In the genomic region with DNA sequence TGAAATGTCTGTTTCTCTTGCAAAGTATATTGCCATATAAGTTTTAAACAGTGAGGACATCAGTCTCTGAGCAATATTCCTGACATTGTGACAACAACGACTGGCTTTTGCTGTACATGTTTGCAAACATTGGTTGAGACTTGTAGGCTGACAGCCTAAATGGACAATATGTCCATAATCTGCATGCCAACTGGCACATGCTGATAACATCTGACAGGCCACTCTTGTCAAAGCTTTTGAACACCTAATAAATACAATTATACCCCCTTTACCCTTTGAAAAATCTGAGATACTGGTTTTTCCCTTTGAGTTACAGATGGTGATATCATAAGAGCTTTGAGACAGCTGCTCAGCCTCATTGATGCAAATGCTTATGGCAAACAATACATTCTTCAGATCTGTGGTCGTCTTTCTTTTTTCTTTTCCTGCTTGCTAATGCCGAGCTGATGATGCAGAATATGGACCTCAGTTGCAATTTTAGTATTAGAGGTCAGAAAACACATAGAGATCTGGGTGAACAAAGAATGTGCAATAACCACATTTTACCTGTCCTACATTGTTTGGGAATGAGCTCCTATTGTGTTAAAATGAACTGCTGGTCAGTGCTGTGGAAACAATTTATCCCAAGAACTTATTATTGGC, we compare ENCODE assay signal across 24 cellular contexts.
DNase-seq lines count a peak whose midpoint lies in the region; FAIRE-seq and TF ChIP-seq lines count a peak whose summit lies in the region.
"Had no signal": no experiment of that assay in that cellular context is flagged by ENCODE, and none has a peak within 500 bp of the region (broad histone marks: within the 10 kb centered on the region; RNA-seq: fewer than 3 reads in every experiment).

No MANE protein-coding gene starts in this region.

- no peak for FAIRE-seq in astrocyte (lab: Jason Lieb, UNC)

- no peaks in the 10 kb centered on the region for H3K36me3 Mint-ChIP-seq in astrocyte (ENCODE audit: low read depth, unreplicated experiment)
- H3K36me3 Mint-ChIP-seq: activated naive CD8-positive, alpha-beta T cell treated with anti-CD3 and anti-CD28 coated beads for 36 hours; CD4-positive, alpha-beta memory T cell had no signal

- peak overlapping the region; percentile 59 for H3K27ac Mint-ChIP-seq in astrocyte (ENCODE audit: unreplicated experiment)
- H3K27ac Mint-ChIP-seq: activated B cell treated with CpG ODN at 0.5 μM for 24 hours; activated naive CD8-positive, alpha-beta T cell treated with anti-CD3 and anti-CD28 coated beads for 36 hours; CD4-positive, alpha-beta memory T cell; stimulated activated naive CD8-positive, alpha-beta T cell treated with anti-CD3 and anti-CD28 coated beads, Interleukin-15, Interleukin-2, amounts not matched to agents 100 ng/mL and 50 ng/mL, for 24 hours had no signal

- H3K27ac ChIP-seq in astrocyte (ENCODE audit: low read depth, low read length), result no peak overlapping the region
- H3K27ac ChIP-seq in effector memory CD4-positive, alpha-beta T cell (ENCODE audit: insufficient read depth, low read length, poor library complexity, severe bottlenecking), result no peak overlapping the region
- H3K27ac ChIP-seq: 22Rv1, heart right ventricle, prostate gland, skin epidermis, thyroid gland had no signal

- no peaks in the 10 kb centered on the region for H3K36me3 ChIP-seq in astrocyte (ENCODE audit: insufficient read depth, low read length)
- no peaks in the 10 kb centered on the region for H3K36me3 ChIP-seq in effector memory CD4-positive, alpha-beta T cell (ENCODE audit: control insufficient read depth, insufficient read depth, low read length)
- H3K36me3 ChIP-seq: heart right ventricle, MG63, prostate gland, thyroid gland had no signal

- no peak for TF ChIP-seq CTCF in astrocyte (IDR thresholded peaks at IDR 0.05; ENCODE audit: insufficient read depth, low read depth, low read length)

- no peaks in the 10 kb centered on the region for H3K9me3 Mint-ChIP-seq in astrocyte (ENCODE audit: unreplicated experiment)
- H3K9me3 Mint-ChIP-seq: activated B cell treated with CpG ODN at 0.5 μM for 24 hours; activated naive CD8-positive, alpha-beta T cell treated with anti-CD3 and anti-CD28 coated beads for 36 hours; CD4-positive, alpha-beta memory T cell; nephron; stimulated activated naive CD8-positive, alpha-beta T cell treated with anti-CD3 and anti-CD28 coated beads, Interleukin-15, Interleukin-2, amounts not matched to agents 100 ng/mL and 50 ng/mL, for 24 hours had no signal

- H3K4me3 ChIP-seq in astrocyte (ENCODE audit: insufficient read depth, low read depth, low read length), result no peak overlapping the region
- no peak overlapping the region for H3K4me3 ChIP-seq in effector memory CD4-positive, alpha-beta T cell (ENCODE audit: insufficient read depth, low read depth, low read length, poor library complexity, severe bottlenecking)
- H3K4me3 ChIP-seq: heart right ventricle, MG63, prostate gland, skin epidermis, thyroid gland had no signal

- H3K4me2 ChIP-seq in astrocyte (ENCODE audit: low read length), result no peak overlapping the region

- no peak overlapping the region for H3K9ac ChIP-seq in astrocyte (ENCODE audit: low read length)

- no peaks in the 10 kb centered on the region for H3K4me1 ChIP-seq in astrocyte (ENCODE audit: insufficient read depth, low read length)
- no peaks in the 10 kb centered on the region for H3K4me1 ChIP-seq in effector memory CD4-positive, alpha-beta T cell (ENCODE audit: control insufficient read depth, insufficient read depth, low read length, poor library complexity, severe bottlenecking)
- H3K4me1 ChIP-seq: prostate gland had no signal

- no peaks in the 10 kb centered on the region for H3K27me3 Mint-ChIP-seq in astrocyte (ENCODE audit: low read depth, unreplicated experiment)
- H3K27me3 Mint-ChIP-seq: activated B cell treated with CpG ODN at 0.5 μM for 24 hours; activated naive CD8-positive, alpha-beta T cell treated with anti-CD3 and anti-CD28 coated beads for 36 hours; CD4-positive, alpha-beta memory T cell; stimulated activated naive CD8-positive, alpha-beta T cell treated with anti-CD3 and anti-CD28 coated beads, Interleukin-15, Interleukin-2, amounts not matched to agents 100 ng/mL and 50 ng/mL, for 24 hours had no signal

- H3K79me2 ChIP-seq in astrocyte (ENCODE audit: insufficient read depth, low read length), result no peaks in the 10 kb centered on the region

- H4K20me1 ChIP-seq in astrocyte (ENCODE audit: insufficient read depth, low read length), result no peaks in the 10 kb centered on the region

- H2AFZ ChIP-seq in astrocyte (ENCODE audit: low read depth, low read length), result no peak overlapping the region

- peaks cover 20% of the 10 kb centered on the region for H3K4me1 Mint-ChIP-seq in astrocyte (ENCODE audit: low read depth, unreplicated experiment)
- H3K4me1 Mint-ChIP-seq: activated B cell treated with CpG ODN at 0.5 μM for 24 hours; activated naive CD8-positive, alpha-beta T cell treated with anti-CD3 and anti-CD28 coated beads for 36 hours; CD4-positive, alpha-beta memory T cell had no signal

- DNase-seq in DMS79 treated with DMSO at 0.1 percent for 48 hours (lab: John Stamatoyannopoulos, UW) (peak; percentile 11), DMS79 (lab: John Stamatoyannopoulos, UW) (no peak), G401 (ENCODE audit: low spot score) (peak; percentile 84), astrocyte (ENCODE audit: low read depth) (peak; percentile 75), iris pigment epithelial cell (ENCODE audit: low read depth) (peak; percentile 24), inferior parietal cortex (ENCODE audit: extremely low spot score) (no peak), retina (no peak)
- DNase-seq in effector memory CD4-positive, alpha-beta T cell, result no peak
- DNase-seq: activated B cell treated with CpG ODN at 0.5 μM for 24 hours; activated CD4-positive, alpha-beta T cell treated with anti-CD3 and anti-CD28 coated beads, Interleukin-2, amount 50 U/mL, for 48 hours; activated CD8-positive, alpha-beta memory T cell treated with anti-CD3 and anti-CD28 coated beads, Interleukin-2, amount 50 U/mL, for 48 hours; activated naive CD8-positive, alpha-beta T cell treated with anti-CD3 and anti-CD28 coated beads for 36 hours; CD4-positive, alpha-beta memory T cell; heart right ventricle; left ventricle myocardium superior; MG63; NCI-H146; SW 1271; thyroid gland had no signal

- in situ Hi-C loops in G401 (cut with HindIII; ENCODE audit: low sequenced_read_pairs), result no loop called here

- H3K27me3 ChIP-seq in astrocyte (ENCODE audit: insufficient read depth, low read length), result no peaks in the 10 kb centered on the region
- no peaks in the 10 kb centered on the region for H3K27me3 ChIP-seq in effector memory CD4-positive, alpha-beta T cell (replicated peaks; ENCODE audit: control insufficient read depth, insufficient read depth, low read length, poor library complexity, severe bottlenecking)
- H3K27me3 ChIP-seq: heart right ventricle, MG63, thyroid gland had no signal

- no peaks in the 10 kb centered on the region for H3K9me3 ChIP-seq in astrocyte (ENCODE audit: insufficient read depth, low read depth, low read length)
- H3K9me3 ChIP-seq in effector memory CD4-positive, alpha-beta T cell (ENCODE audit: control insufficient read depth, low read length), result no peaks in the 10 kb centered on the region
- H3K9me3 ChIP-seq: heart right ventricle, MG63, prostate gland, thyroid gland had no signal

- no peak overlapping the region for H3K4me3 Mint-ChIP-seq in astrocyte (ENCODE audit: unreplicated experiment)
- H3K4me3 Mint-ChIP-seq: activated B cell treated with CpG ODN at 0.5 μM for 24 hours; activated naive CD8-positive, alpha-beta T cell treated with anti-CD3 and anti-CD28 coated beads for 36 hours; CD4-positive, alpha-beta memory T cell; nephron; stimulated activated naive CD8-positive, alpha-beta T cell treated with anti-CD3 and anti-CD28 coated beads, Interleukin-15, Interleukin-2, amounts not matched to agents 100 ng/mL and 50 ng/mL, for 24 hours had no signal

Comparison
In these comparisons a context has a peak if more than half of its experiments do, and no peak if none do; other contexts are left out.
1. DNase-seq: peak in DMS79 treated with DMSO at 0.1 percent for 48 hours (single experiment), G401 (single experiment), astrocyte (single experiment) and iris pigment epithelial cell (single experiment); none in DMS79 (single experiment), effector memory CD4-positive, alpha-beta T cell (0 of 3), inferior parietal cortex (single experiment) and retina (single experiment).